10 cellular contexts compared by ENCODE assay signal in genomic region chr2:85259101-85259590, GRCh38.
DNase-seq lines count a peak whose midpoint lies in the region; ATAC-seq and TF ChIP-seq lines count a peak whose summit lies in the region.
"Had no signal": no experiment of that assay in that cellular context is flagged by ENCODE, and none has a peak within 500 bp of the region (broad histone marks: within the 10 kb centered on the region; RNA-seq: fewer than 3 reads in every experiment).

No MANE protein-coding gene starts in this region.

- H3K9me3 ChIP-seq in breast epithelium, result no peaks in the 10 kb centered on the region
- H3K9me3 ChIP-seq in esophagus (ENCODE audit: control insufficient read depth in 2 of 2, insufficient read depth in 1 of 2, low read depth in 1 of 2, low read length in 1 of 2), result no peaks in the 10 kb centered on the region
- H3K9me3 ChIP-seq in muscle layer of duodenum (ENCODE audit: control insufficient read depth in 1 of 2, low read length in 2 of 2), result no peaks in the 10 kb centered on the region

- H3K27ac Mint-ChIP-seq in MCF 10A (ENCODE audit: low read depth, unreplicated experiment), result no peak overlapping the region
- H3K27ac Mint-ChIP-seq in activated T-helper 1 cell treated with anti-CD3 and anti-CD28 coated beads, Interleukin-12 subunit alpha, Interleukin-12 subunit beta, Interleukin-2, Interleukin-4 antibody, amounts not matched to agents 30 ng/mL and 10 ng/mL and 1 ng/mL, durations not matched to agents 14 hours and 24 hours and 36 hours, result no peak overlapping the region
- no peak overlapping the region for H3K27ac Mint-ChIP-seq in activated CD4-positive, alpha-beta T cell treated with anti-CD3 and anti-CD28 coated beads, Interleukin-2, amount 10 ng/mL, durations not matched to agents 24 days and 14 days

- intact Hi-C loops in breast epithelium (cut with DNase I; ENCODE audit: low total_unique reads), result no loop called here
- intact Hi-C loops in MCF 10A (cut with micrococcal nuclease), result no loop called here
- intact Hi-C loops in activated T-helper 1 cell treated with anti-CD3 and anti-CD28 coated beads, Interleukin-12 subunit alpha, Interleukin-12 subunit beta, Interleukin-2, Interleukin-4 antibody, amounts not matched to agents 30 ng/mL and 10 ng/mL and 1 ng/mL, durations not matched to agents 14 hours and 24 hours and 36 hours (cut with micrococcal nuclease), result no loop called here
- intact Hi-C loops in activated CD4-positive, alpha-beta T cell treated with anti-CD3 and anti-CD28 coated beads, Interleukin-2, amount 10 ng/mL, durations not matched to agents 24 days and 14 days (cut with micrococcal nuclease), result no loop called here

- POLR2A ChIA-PET in MCF 10A (lab: Yijun Ruan, JAX), result no interaction called here

- H3K4me3 ChIP-seq in breast epithelium (peak overlapping the region in 1 of 3 donors; percentile 10), esophagus (ENCODE audit: low read depth in 1 of 2, low read length in 2 of 2) (no peak overlapping the region), muscle layer of duodenum (ENCODE audit: low read depth in 1 of 2, low read length in 2 of 2) (no peak overlapping the region)

- H3K4me1 ChIP-seq in breast epithelium (peaks cover 37 to 46% of the 10 kb centered on the region in 2 donors), esophagus (ENCODE audit: control insufficient read depth in 2 of 2, insufficient read depth in 2 of 2, low read length in 1 of 2) (peaks cover 4 to 16% of the 10 kb centered on the region in 2 donors), muscle layer of duodenum (ENCODE audit: control insufficient read depth in 1 of 2, insufficient read depth in 2 of 2, low read length in 2 of 2) (peaks cover 9 to 60% of the 10 kb centered on the region in 2 donors)

- CTCF ChIA-PET in MCF 10A (lab: Yijun Ruan, JAX), result no interaction called here

- H3K27me3 Mint-ChIP-seq in MCF 10A (ENCODE audit: insufficient read depth, unreplicated experiment), result no peaks in the 10 kb centered on the region
- peaks cover 6% of the 10 kb centered on the region for H3K27me3 Mint-ChIP-seq in activated T-helper 1 cell treated with anti-CD3 and anti-CD28 coated beads, Interleukin-12 subunit alpha, Interleukin-12 subunit beta, Interleukin-2, Interleukin-4 antibody, amounts not matched to agents 30 ng/mL and 10 ng/mL and 1 ng/mL, durations not matched to agents 14 hours and 24 hours and 36 hours (ENCODE audit: insufficient read depth)
- peaks cover 9% of the 10 kb centered on the region for H3K27me3 Mint-ChIP-seq in activated CD4-positive, alpha-beta T cell treated with anti-CD3 and anti-CD28 coated beads, Interleukin-2, amount 10 ng/mL, durations not matched to agents 24 days and 14 days

- H3K36me3 ChIP-seq in breast epithelium (no peaks in the 10 kb centered on the region), esophagus (ENCODE audit: control insufficient read depth in 2 of 2, insufficient read depth in 2 of 2, low read length in 1 of 2) (no peaks in the 10 kb centered on the region), muscle layer of duodenum (ENCODE audit: control insufficient read depth in 1 of 2, insufficient read depth in 2 of 2, low read length in 2 of 2) (no peaks in the 10 kb centered on the region)

- H3K4me1 Mint-ChIP-seq in MCF 10A (ENCODE audit: insufficient read depth, unreplicated experiment), result no peaks in the 10 kb centered on the region
- no peaks in the 10 kb centered on the region for H3K4me1 Mint-ChIP-seq in activated T-helper 1 cell treated with anti-CD3 and anti-CD28 coated beads, Interleukin-12 subunit alpha, Interleukin-12 subunit beta, Interleukin-2, Interleukin-4 antibody, amounts not matched to agents 30 ng/mL and 10 ng/mL and 1 ng/mL, durations not matched to agents 14 hours and 24 hours and 36 hours (ENCODE audit: low read depth)
- no peaks in the 10 kb centered on the region for H3K4me1 Mint-ChIP-seq in activated CD4-positive, alpha-beta T cell treated with anti-CD3 and anti-CD28 coated beads, Interleukin-2, amount 10 ng/mL, durations not matched to agents 24 days and 14 days

- no peak for TF ChIP-seq CTCF in breast epithelium (IDR thresholded peaks at IDR 0.05)
- no peak for TF ChIP-seq CTCF in MCF 10A (IDR thresholded peaks at IDR 0.05; ENCODE audit: unreplicated experiment)

- DNase-seq in breast epithelium (ENCODE audit: low spot score in 2 of 2), result no peak
- no peak for DNase-seq in MCF 10A (ENCODE audit: unreplicated experiment)
- DNase-seq in HK-2 (ENCODE audit: unreplicated experiment), result no peak
- no peak for DNase-seq in activated T-helper 1 cell treated with anti-CD3 and anti-CD28 coated beads, Interleukin-12 subunit alpha, Interleukin-12 subunit beta, Interleukin-2, Interleukin-4 antibody, amounts not matched to agents 30 ng/mL and 10 ng/mL and 1 ng/mL, durations not matched to agents 14 hours and 24 hours and 36 hours (ENCODE audit: low spot score)
- DNase-seq in activated CD4-positive, alpha-beta T cell treated with anti-CD3 and anti-CD28 coated beads, Interleukin-2, amount 10 ng/mL, durations not matched to agents 24 days and 14 days, result no peak
- DNase-seq: effector memory CD4-positive, alpha-beta T cell; NCI-H1436 treated with DMSO at 0.1 percent for 48 hours had no signal

- H3K9me3 Mint-ChIP-seq in MCF 10A (ENCODE audit: unreplicated experiment), result no peaks in the 10 kb centered on the region
- no peaks in the 10 kb centered on the region for H3K9me3 Mint-ChIP-seq in activated T-helper 1 cell treated with anti-CD3 and anti-CD28 coated beads, Interleukin-12 subunit alpha, Interleukin-12 subunit beta, Interleukin-2, Interleukin-4 antibody, amounts not matched to agents 30 ng/mL and 10 ng/mL and 1 ng/mL, durations not matched to agents 14 hours and 24 hours and 36 hours
- H3K9me3 Mint-ChIP-seq in activated CD4-positive, alpha-beta T cell treated with anti-CD3 and anti-CD28 coated beads, Interleukin-2, amount 10 ng/mL, durations not matched to agents 24 days and 14 days, result no peaks in the 10 kb centered on the region

- TF ChIP-seq POLR2A in breast epithelium (IDR thresholded peaks at IDR 0.05), result no peak

- H3K27ac ChIP-seq in breast epithelium (peak overlapping the region; percentile 86 to 97), esophagus (ENCODE audit: low read depth in 2 of 2, low read length in 1 of 2) (peak overlapping the region; percentile 11 to 45), muscle layer of duodenum (ENCODE audit: low read length) (peak overlapping the region; percentile 69)

- WGBS in esophagus, 2 donors, result 56 to 68% methylated on average over 11 of the region's 11 CpGs

- H3K36me3 Mint-ChIP-seq in MCF 10A (ENCODE audit: insufficient read depth, unreplicated experiment), result no peaks in the 10 kb centered on the region
- H3K36me3 Mint-ChIP-seq in activated T-helper 1 cell treated with anti-CD3 and anti-CD28 coated beads, Interleukin-12 subunit alpha, Interleukin-12 subunit beta, Interleukin-2, Interleukin-4 antibody, amounts not matched to agents 30 ng/mL and 10 ng/mL and 1 ng/mL, durations not matched to agents 14 hours and 24 hours and 36 hours (ENCODE audit: low read depth), result no peaks in the 10 kb centered on the region
- H3K36me3 Mint-ChIP-seq in activated CD4-positive, alpha-beta T cell treated with anti-CD3 and anti-CD28 coated beads, Interleukin-2, amount 10 ng/mL, durations not matched to agents 24 days and 14 days (ENCODE audit: low read depth), result no peaks in the 10 kb centered on the region

- no peaks in the 10 kb centered on the region for H3K27me3 ChIP-seq in breast epithelium
- H3K27me3 ChIP-seq in esophagus (ENCODE audit: control insufficient read depth in 1 of 2, insufficient read depth in 2 of 2, low read length in 2 of 2), result no peaks in the 10 kb centered on the region
- no peaks in the 10 kb centered on the region for H3K27me3 ChIP-seq in muscle layer of duodenum (ENCODE audit: low read depth, low read length)

- BruUV-seq in MCF 10A (replicated peaks; lab: Mats Ljungman, UMichigan), result no TSS peak

- H3K4me3 Mint-ChIP-seq in MCF 10A (ENCODE audit: unreplicated experiment), result no peak overlapping the region
- no peak overlapping the region for H3K4me3 Mint-ChIP-seq in activated T-helper 1 cell treated with anti-CD3 and anti-CD28 coated beads, Interleukin-12 subunit alpha, Interleukin-12 subunit beta, Interleukin-2, Interleukin-4 antibody, amounts not matched to agents 30 ng/mL and 10 ng/mL and 1 ng/mL, durations not matched to agents 14 hours and 24 hours and 36 hours
- H3K4me3 Mint-ChIP-seq in activated CD4-positive, alpha-beta T cell treated with anti-CD3 and anti-CD28 coated beads, Interleukin-2, amount 10 ng/mL, durations not matched to agents 24 days and 14 days, result no peak overlapping the region

- no peak for ATAC-seq in GM19397 (IDR thresholded peaks at IDR 0.05; ENCODE audit: unreplicated experiment)

Comparison
In these comparisons a context has a peak if more than half of its experiments do, and no peak if none do; other contexts are left out.
1. H3K27ac ChIP-seq: peak in every context shown above with its lines; median percentile 92 in breast epithelium; 69 in muscle layer of duodenum; 28 in esophagus.